Comparison of ENCODE assay signal across 16 cellular contexts in the genomic region with DNA sequence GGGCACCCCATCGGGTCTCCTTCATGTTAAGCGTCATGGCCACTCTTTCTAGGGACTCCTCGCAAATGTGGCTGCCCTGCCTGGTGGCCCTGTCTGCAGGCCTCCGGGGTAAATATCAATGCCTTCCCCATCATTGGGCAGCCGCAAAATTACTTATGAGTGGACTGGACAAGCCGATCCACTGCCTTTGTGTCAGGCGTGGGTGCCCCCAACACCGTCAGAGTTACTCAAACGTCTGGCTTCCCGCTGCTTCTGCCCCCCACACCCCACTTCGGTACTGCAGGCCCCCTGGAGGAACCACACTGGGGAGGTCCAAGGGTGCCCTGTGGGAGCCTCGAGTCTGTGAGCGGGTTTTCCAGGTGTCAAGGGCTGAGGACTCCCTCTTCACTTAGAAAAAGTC. TPM values are rescaled to one million over a fixed set of nuclear protein-coding genes. Genes with fewer than 3 reads are reported as not detected.
A peak's percentile ranks its signal among the peaks of the same experiment; 100 is the strongest.
DNase-seq lines count a peak whose midpoint lies in the region; ATAC-seq and TF ChIP-seq lines count a peak whose summit lies in the region.
"Had no signal": no experiment of that assay in that cellular context is flagged by ENCODE, and none has a peak within 500 bp of the region (broad histone marks: within the 10 kb centered on the region; RNA-seq: fewer than 3 reads in every experiment).

No MANE protein-coding gene starts in this region.

- H2BK120ac ChIP-seq in mesenchymal stem cell (ENCODE audit: low read depth, low read length), result no peak overlapping the region

- no peaks in the 10 kb centered on the region for H3K9me3 ChIP-seq in heart left ventricle
- H3K9me3 ChIP-seq in WERI-Rb-1 (ENCODE audit: severe bottlenecking), result no peaks in the 10 kb centered on the region
- no peaks in the 10 kb centered on the region for H3K9me3 ChIP-seq in mesenchymal stem cell (ENCODE audit: control insufficient read depth, low read length)

- no peak overlapping the region for H2BK5ac ChIP-seq in mesenchymal stem cell (ENCODE audit: low read depth, low read length, poor library complexity, severe bottlenecking)

- no peak overlapping the region for H3K18ac ChIP-seq in mesenchymal stem cell (ENCODE audit: low read depth in 1 of 2, low read length in 2 of 2)

- H3K9ac ChIP-seq in mesenchymal stem cell (ENCODE audit: low read length), result no peak overlapping the region
- H3K9ac ChIP-seq: BLaER1 treated with 17β-estradiol and CSF1 and Interleukin-3, amounts not matched to agents 10 nM and 100 nM; GM23248 had no signal

- H4K91ac ChIP-seq in mesenchymal stem cell (ENCODE audit: low read length), result peak overlapping the region; percentile 27

- H3K4me3 ChIP-seq in heart left ventricle (no peak overlapping the region), WERI-Rb-1 (ENCODE audit: low read depth, low read length) (peak overlapping the region; percentile 64), mesenchymal stem cell (ENCODE audit: insufficient read depth in 1 of 2, low read depth in 1 of 2, low read length in 2 of 2) (no peak overlapping the region)
- H3K4me3 ChIP-seq: BLaER1 treated with 17β-estradiol and CSF1 and Interleukin-3, amounts not matched to agents 10 nM and 100 nM; GM23248 had no signal

- H2BK12ac ChIP-seq in mesenchymal stem cell (ENCODE audit: low read length in 2 of 2), result no peak overlapping the region

- WGBS in heart left ventricle, 4 donors, result 48 to 55% (median 49%) methylated on average over 12 to 13 of the region's 13 CpGs
- WGBS in mesenchymal stem cell, result 53% methylated on average over 13 of the region's 13 CpGs

- H2BK15ac ChIP-seq in mesenchymal stem cell (ENCODE audit: low read depth, poor library complexity, severe bottlenecking), result no peak overlapping the region

- H3K27ac ChIP-seq in heart left ventricle, result no peak overlapping the region
- H3K27ac ChIP-seq in WERI-Rb-1, result peak overlapping the region; percentile 98
- no peak overlapping the region for H3K27ac ChIP-seq in mesenchymal stem cell (ENCODE audit: low read length, poor library complexity, severe bottlenecking)
- H3K27ac ChIP-seq: BLaER1 treated with 17β-estradiol and CSF1 and Interleukin-3, amounts not matched to agents 10 nM and 100 nM; GM23248 had no signal

- TF ChIP-seq CTCF in heart left ventricle (IDR thresholded peaks at IDR 0.05) (no peak), WERI-Rb-1 (IDR thresholded peaks at IDR 0.05; ENCODE audit: low read depth, low read length) (no peak)

- TF ChIP-seq POLR2A in heart left ventricle (IDR thresholded peaks at IDR 0.05), result no peak

- no peak for ATAC-seq in Right ventricle myocardium inferior
- ATAC-seq in heart left ventricle, result no peak
- no peak for ATAC-seq in GM19455 (IDR thresholded peaks at IDR 0.05; ENCODE audit: unreplicated experiment)
- ATAC-seq in HG03025 (IDR thresholded peaks at IDR 0.05; ENCODE audit: low FRiP score, unreplicated experiment), result no peak
- ATAC-seq: HCT116 had no signal

- H3K27me3 ChIP-seq in heart left ventricle (peaks cover 73 to 93% (median 86%) of the 10 kb centered on the region in 9 donors), WERI-Rb-1 (ENCODE audit: insufficient read depth, low read depth, severe bottlenecking) (no peaks in the 10 kb centered on the region), mesenchymal stem cell (ENCODE audit: control insufficient read depth in 1 of 2, insufficient read depth in 1 of 2, low read length in 2 of 2) (peaks cover 76 to 79% of the 10 kb centered on the region in 2 experiments)

- no peaks in the 10 kb centered on the region for H3K79me1 ChIP-seq in mesenchymal stem cell (replicated peaks; ENCODE audit: low read length, poor library complexity, severe bottlenecking)

- no peak overlapping the region for H3K4me2 ChIP-seq in mesenchymal stem cell (ENCODE audit: low read length, poor library complexity, severe bottlenecking)
- H3K4me2 ChIP-seq: BLaER1 treated with 17β-estradiol and CSF1 and Interleukin-3, amounts not matched to agents 10 nM and 100 nM had no signal

- H3K36me3 ChIP-seq in heart left ventricle (no peaks in the 10 kb centered on the region), WERI-Rb-1 (peaks cover 74% of the 10 kb centered on the region), mesenchymal stem cell (ENCODE audit: control insufficient read depth in 1 of 2, insufficient read depth in 2 of 2, low read depth in 1 of 2, low read length in 2 of 2) (peaks cover 0 to 8% of the 10 kb centered on the region in 2 experiments)

- DNase-seq in Right ventricle myocardium inferior (ENCODE audit: missing footprints) (peak; percentile 23), heart left ventricle (no peak), WERI-Rb-1 (no peak), mesenchymal stem cell (no peak), ureter (ENCODE audit: low spot score) (no peak)
- DNase-seq: 8988T; Calu3; CD8-positive, alpha-beta T cell; DMS79 treated with DMSO at 0.1 percent for 48 hours; GF-D8 had no signal

- H3K23ac ChIP-seq in mesenchymal stem cell (ENCODE audit: low read length in 2 of 2), result no peak overlapping the region

- H2AK5ac ChIP-seq in mesenchymal stem cell (ENCODE audit: low read length, severe bottlenecking), result no peak overlapping the region

- intact Hi-C loops in Right ventricle myocardium inferior (cut with DNase I) (no loop called here), heart left ventricle (cut with DNase I) (no loop called here)

- H4K8ac ChIP-seq in mesenchymal stem cell (ENCODE audit: low read length), result no peak overlapping the region

- no peak overlapping the region for H3K14ac ChIP-seq in mesenchymal stem cell (ENCODE audit: low read length in 2 of 2)

- H3K4ac ChIP-seq in mesenchymal stem cell (ENCODE audit: low read depth in 1 of 2, low read length in 2 of 2), result no peak overlapping the region

- no peak overlapping the region for H2AFZ ChIP-seq in mesenchymal stem cell (ENCODE audit: low read depth, low read length)
- H2AFZ ChIP-seq: GM23248 had no signal

- H3K4me1 ChIP-seq in heart left ventricle, result peaks cover 0 to 26% (median 5%) of the 10 kb centered on the region in 12 donors
- H3K4me1 ChIP-seq in mesenchymal stem cell (ENCODE audit: control insufficient read depth, insufficient read depth, low read depth, low read length), result peaks cover 22% of the 10 kb centered on the region

RNA-seq across cellular contexts. Expression of a gene that starts 3.8 kb away (rescaled TPM):
- not detected for total RNA-seq in Right ventricle myocardium inferior
- total RNA-seq in heart left ventricle, result not detected
- not detected for polyA plus RNA-seq in heart left ventricle
- polyA plus RNA-seq in mesenchymal stem cell (2013, experiment 1 of 2), result not detected
- not detected for polyA plus RNA-seq in mesenchymal stem cell (2013, experiment 2 of 2)
- not detected for total RNA-seq in ureter
- total RNA-seq: Calu3, GM23248, HT-29 had no signal
- polyA plus RNA-seq: GM23248 had no signal

RNA-seq across cellular contexts. Expression of a gene that starts 44.4 kb away (rescaled TPM):
- total RNA-seq in Right ventricle myocardium inferior (8.3 TPM), heart left ventricle (1 to 10 TPM; 4.8 to 7.8 (median 5.9) TPM), ureter (12.8 TPM)
- 1 to 10 TPM; 4.3 to 9.9 TPM for polyA plus RNA-seq in heart left ventricle
- 9.6 TPM for polyA plus RNA-seq in mesenchymal stem cell (2013, experiment 1 of 2)
- polyA plus RNA-seq in mesenchymal stem cell (2013, experiment 2 of 2), result 9.8 TPM
